In genomic region chr15:23118208-23118607, GRCh38 we compare ENCODE assay signal across 31 cellular contexts. TPM values are rescaled to one million over a fixed set of nuclear protein-coding genes. Genes with fewer than 3 reads are reported as not detected.
"Had no signal": no experiment of that assay in that cellular context is flagged by ENCODE, and none has a peak within 500 bp of the region (broad histone marks: within the 10 kb centered on the region; RNA-seq: fewer than 3 reads in every experiment).

No MANE protein-coding gene starts in this region.

- ATAC-seq: stimulated activated effector memory CD8-positive, alpha-beta T cell treated with anti-CD3 and anti-CD28 coated beads, Interleukin-12 subunit alpha, Interleukin-12 subunit beta, amount 100 ng/mL, for 72 hours; stimulated activated memory B cell treated with anti-CD40 and anti-IgM and Interleukin-4, amounts not matched to agents 10 μg/mL and 1 μg/mL and 100 μg/mL, for 72 hours; stimulated activated naive B cell treated with anti-CD40 and anti-IgM and Interleukin-4, amounts not matched to agents 10 μg/mL and 1 μg/mL and 100 μg/mL, for 72 hours; stimulated activated naive CD8-positive, alpha-beta T cell treated with anti-CD3 and anti-CD28 coated beads, Interleukin-15, amount 100 ng/mL, for 72 hours; stimulated activated naive CD8-positive, alpha-beta T cell treated with anti-CD3 and anti-CD28 coated beads, Interleukin-15, Interleukin-2, amounts not matched to agents 100 U/mL and 50 U/mL, for 24 hours; upper lobe of right lung had no signal

- DNase-seq: stimulated activated CD4-positive, alpha-beta T cell treated with anti-CD3 and anti-CD28 coated beads, Interleukin-2, amount 100 ng/mL, for 48 hours; stimulated activated CD4-positive, alpha-beta T cell treated with anti-CD3 and anti-CD28 coated beads, Interleukin-4, amount 100 ng/mL, for 1 hour; stimulated activated CD4-positive, alpha-beta T cell treated with anti-CD3 and anti-CD28 coated beads, Interleukin-4, amount 100 ng/mL, for 24 hours; stimulated activated CD4-positive, alpha-beta T cell treated with anti-CD3 and anti-CD28 coated beads, Interleukin-4, amount 100 ng/mL, for 4 hours; stimulated activated CD8-positive, alpha-beta memory T cell treated with anti-CD3 and anti-CD28 coated beads, Interleukin-4, amount 100 ng/mL, for 48 hours; stimulated activated naive B cell treated with anti-CD40 and anti-IgM and Interleukin-4, amounts not matched to agents 10 μg/mL and 1 μg/mL and 100 μg/mL, for 72 hours; stimulated activated naive CD4-positive, alpha-beta T cell; stimulated activated naive CD4-positive, alpha-beta T cell treated with Interleukin-2 at 50 U/mL for 16 hours; stimulated activated naive CD8-positive, alpha-beta T cell treated with anti-CD3 and anti-CD28 coated beads, Interleukin-15, amount 100 ng/mL, for 72 hours; stimulated activated naive CD8-positive, alpha-beta T cell treated with anti-CD3 and anti-CD28 coated beads, Interleukin-15, Interleukin-2, amounts not matched to agents 100 U/mL and 50 U/mL, for 24 hours; stomach; substantia nigra; testis; thyroid gland; tibial artery; transverse colon; trophoblast cell; upper lobe of left lung; upper lobe of right lung; uterus had no signal

- H3K4me3 ChIP-seq: stomach, suprapubic skin, testis, thoracic aorta, thyroid gland, tibial artery, tibial nerve, transverse colon, upper lobe of left lung, upper lobe of right lung, uterus, vagina had no signal

- H3K36me3 ChIP-seq: stomach, suprapubic skin, thoracic aorta, thyroid gland, tibial artery, tibial nerve, transverse colon, upper lobe of left lung, upper lobe of right lung, uterus, vagina had no signal

- H3K27ac ChIP-seq: stomach, suprapubic skin, testis, thoracic aorta, thyroid gland, tibial artery, tibial nerve, transverse colon, upper lobe of left lung, upper lobe of right lung, uterus, vagina had no signal

- FAIRE-seq: urothelium cell line had no signal

- H3K27me3 ChIP-seq: stomach, suprapubic skin, testis, thyroid gland, tibial artery, tibial nerve, transverse colon, upper lobe of left lung, upper lobe of right lung, uterus, vagina had no signal

- H3K4me1 ChIP-seq: stomach, suprapubic skin, testis, thyroid gland, tibial artery, tibial nerve, transverse colon, upper lobe of left lung, upper lobe of right lung, uterus, vagina had no signal

- H3K9me3 ChIP-seq: stomach, suprapubic skin, testis, thoracic aorta, thyroid gland, tibial artery, tibial nerve, transverse colon, upper lobe of left lung, upper lobe of right lung, uterus, vagina had no signal

RNA-seq across cellular contexts. Expression of gene GOLGA6L1, which starts 18.4 kb away (rescaled TPM):
- total RNA-seq: stomach, subcutaneous adipose tissue, suprapubic skin, temporal lobe, thoracic aorta, thyroid gland, tibial nerve, transverse colon, upper lobe of left lung, upper lobe of right lung, ureter, urinary bladder, uterus, vagina had no signal
- polyA plus RNA-seq: stomach, urinary bladder had no signal
